In the genomic region with DNA sequence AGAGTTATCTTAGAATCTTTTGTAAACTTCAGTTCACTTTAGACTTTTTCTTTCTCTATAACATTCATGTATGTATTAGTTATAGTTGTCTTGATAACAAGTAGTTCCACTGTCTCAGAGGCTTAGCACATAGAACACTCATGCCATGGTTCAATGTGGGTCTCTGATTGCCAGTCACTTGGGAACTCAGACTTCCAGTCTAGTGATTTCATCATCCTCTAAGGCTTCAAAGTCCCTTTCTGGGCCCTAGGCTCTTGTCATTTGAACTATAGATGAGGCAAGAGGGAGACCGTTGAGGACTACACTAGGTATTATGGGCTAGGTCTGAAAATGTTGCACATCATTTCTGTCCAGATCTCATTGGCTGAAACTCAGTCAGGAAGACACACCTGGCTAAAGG, we compare ENCODE assay signal across 1 cellular context.
TF ChIP-seq lines count a peak whose summit lies in the region.

No MANE protein-coding gene starts in this region.

TF ChIP-seq in HepG2, 621 proteins besides CTCF, POLR2A, EP300 and RAD21 (continued from another document):
- TF ChIP-seq ESRRA (CRISPR knock-in tag; IDR thresholded peaks at IDR 0.05; ENCODE audit: low read depth), result no peak
- 0 out of 2 replicates have a peak, but pooled peaks have one; percentile 57 for TF ChIP-seq SMAD3 (CRISPR knock-in tag; IDR thresholded peaks at IDR 0.05)
- TF ChIP-seq IRF2 (CRISPR knock-in tag; IDR thresholded peaks at IDR 0.05), result peak; percentile 33; the same call in 1 of the 2 replicates
- TF ChIP-seq, protein P1, sequence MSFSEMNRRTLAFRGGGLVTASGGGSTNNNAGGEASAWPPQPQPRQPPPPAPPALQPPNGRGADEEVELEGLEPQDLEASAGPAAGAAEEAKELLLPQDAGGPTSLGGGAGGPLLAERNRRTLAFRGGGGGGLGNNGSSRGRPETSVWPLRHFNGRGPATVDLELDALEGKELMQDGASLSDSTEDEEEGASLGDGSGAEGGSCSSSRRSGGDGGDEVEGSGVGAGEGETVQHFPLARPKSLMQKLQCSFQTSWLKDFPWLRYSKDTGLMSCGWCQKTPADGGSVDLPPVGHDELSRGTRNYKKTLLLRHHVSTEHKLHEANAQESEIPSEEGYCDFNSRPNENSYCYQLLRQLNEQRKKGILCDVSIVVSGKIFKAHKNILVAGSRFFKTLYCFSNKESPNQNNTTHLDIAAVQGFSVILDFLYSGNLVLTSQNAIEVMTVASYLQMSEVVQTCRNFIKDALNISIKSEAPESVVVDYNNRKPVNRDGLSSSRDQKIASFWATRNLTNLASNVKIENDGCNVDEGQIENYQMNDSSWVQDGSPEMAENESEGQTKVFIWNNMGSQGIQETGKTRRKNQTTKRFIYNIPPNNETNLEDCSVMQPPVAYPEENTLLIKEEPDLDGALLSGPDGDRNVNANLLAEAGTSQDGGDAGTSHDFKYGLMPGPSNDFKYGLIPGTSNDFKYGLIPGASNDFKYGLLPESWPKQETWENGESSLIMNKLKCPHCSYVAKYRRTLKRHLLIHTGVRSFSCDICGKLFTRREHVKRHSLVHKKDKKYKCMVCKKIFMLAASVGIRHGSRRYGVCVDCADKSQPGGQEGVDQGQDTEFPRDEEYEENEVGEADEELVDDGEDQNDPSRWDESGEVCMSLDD (CRISPR knock-in tag; IDR thresholded peaks at IDR 0.05; ENCODE audit: borderline replicate concordance), result no peak
- TF ChIP-seq FOXK1 (CRISPR knock-in tag; IDR thresholded peaks at IDR 0.05; ENCODE audit: borderline replicate concordance, low read depth), result 0 out of 2 replicates have a peak, but pooled peaks have one; percentile 16
- no peak for TF ChIP-seq YEATS4 (CRISPR knock-in tag; IDR thresholded peaks at IDR 0.05; ENCODE audit: borderline replicate concordance)
- TF ChIP-seq ZNF839 (CRISPR knock-in tag; IDR thresholded peaks at IDR 0.05; ENCODE audit: borderline replicate concordance), result no peak
- TF ChIP-seq, protein P2, sequence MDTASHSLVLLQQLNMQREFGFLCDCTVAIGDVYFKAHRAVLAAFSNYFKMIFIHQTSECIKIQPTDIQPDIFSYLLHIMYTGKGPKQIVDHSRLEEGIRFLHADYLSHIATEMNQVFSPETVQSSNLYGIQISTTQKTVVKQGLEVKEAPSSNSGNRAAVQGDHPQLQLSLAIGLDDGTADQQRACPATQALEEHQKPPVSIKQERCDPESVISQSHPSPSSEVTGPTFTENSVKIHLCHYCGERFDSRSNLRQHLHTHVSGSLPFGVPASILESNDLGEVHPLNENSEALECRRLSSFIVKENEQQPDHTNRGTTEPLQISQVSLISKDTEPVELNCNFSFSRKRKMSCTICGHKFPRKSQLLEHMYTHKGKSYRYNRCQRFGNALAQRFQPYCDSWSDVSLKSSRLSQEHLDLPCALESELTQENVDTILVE (CRISPR knock-in tag; IDR thresholded peaks at IDR 0.05), result 0 out of 2 replicates have a peak, but pooled peaks have one; percentile 23
- no peak for TF ChIP-seq GABPA (IDR thresholded peaks at IDR 0.05; ENCODE audit: low read depth, low read length)
- TF ChIP-seq GABPA (CRISPR knock-in tag; IDR thresholded peaks at IDR 0.05; ENCODE audit: low read depth), result no peak
- peak; percentile 56; the same call in 1 of the 2 replicates for TF ChIP-seq MED1 (CRISPR knock-in tag; IDR thresholded peaks at IDR 0.05)
- no peak for TF ChIP-seq SNAPC4 (CRISPR knock-in tag; IDR thresholded peaks at IDR 0.05)
- TF ChIP-seq NFIB (CRISPR knock-in tag; IDR thresholded peaks at IDR 0.05; ENCODE audit: borderline replicate concordance), result no peak
- no peak for TF ChIP-seq NFE2L2 (IDR thresholded peaks at IDR 0.05; ENCODE audit: low read length)
- no peak for TF ChIP-seq ZNF367 (CRISPR knock-in tag; IDR thresholded peaks at IDR 0.05; ENCODE audit: borderline replicate concordance)
- peak; percentile 53; the same call in 1 of the 2 replicates for TF ChIP-seq THAP11 (CRISPR knock-in tag; IDR thresholded peaks at IDR 0.05)
- TF ChIP-seq, protein P3, sequence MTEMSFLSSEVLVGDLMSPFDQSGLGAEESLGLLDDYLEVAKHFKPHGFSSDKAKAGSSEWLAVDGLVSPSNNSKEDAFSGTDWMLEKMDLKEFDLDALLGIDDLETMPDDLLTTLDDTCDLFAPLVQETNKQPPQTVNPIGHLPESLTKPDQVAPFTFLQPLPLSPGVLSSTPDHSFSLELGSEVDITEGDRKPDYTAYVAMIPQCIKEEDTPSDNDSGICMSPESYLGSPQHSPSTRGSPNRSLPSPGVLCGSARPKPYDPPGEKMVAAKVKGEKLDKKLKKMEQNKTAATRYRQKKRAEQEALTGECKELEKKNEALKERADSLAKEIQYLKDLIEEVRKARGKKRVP (CRISPR knock-in tag; IDR thresholded peaks at IDR 0.05), result peak; percentile 74 to 97; a peak in 3 of 4 replicates
- TF ChIP-seq ZNF672 (CRISPR knock-in tag; IDR thresholded peaks at IDR 0.05), result no peak
- TF ChIP-seq RARA (CRISPR knock-in tag; IDR thresholded peaks at IDR 0.05), result peak; percentile 42
- TF ChIP-seq CBFB (CRISPR knock-in tag; IDR thresholded peaks at IDR 0.05), result no peak
- no peak for TF ChIP-seq KDM6A (CRISPR knock-in tag; IDR thresholded peaks at IDR 0.05; ENCODE audit: low read depth)
- TF ChIP-seq ZBTB40 (IDR thresholded peaks at IDR 0.05), result no peak
- TF ChIP-seq ZBTB40 (CRISPR knock-in tag; IDR thresholded peaks at IDR 0.05), result no peak
- no peak for TF ChIP-seq RFXAP (CRISPR knock-in tag; IDR thresholded peaks at IDR 0.05; ENCODE audit: borderline replicate concordance)
- TF ChIP-seq ONECUT2 (CRISPR knock-in tag; IDR thresholded peaks at IDR 0.05), result no peak
